Comparison of ENCODE assay signal across 1 cellular context in genomic region chr5:137856201-137856600, GRCh38.
TF ChIP-seq lines count a peak whose summit lies in the region.

No MANE protein-coding gene starts in this region.

TF ChIP-seq in GM12878, 131 proteins besides CTCF, POLR2A, EP300 and RAD21:
- TF ChIP-seq NFIC (IDR thresholded peaks at IDR 0.05; ENCODE audit: low read depth, low read length) (peak; percentile 47; the same call in 1 of the 2 replicates), YY1 (IDR thresholded peaks at IDR 0.05; ENCODE audit: low read depth, low read length) (no peak), NR2C1 (IDR thresholded peaks at IDR 0.05) (no peak), ZNF274 (IDR thresholded peaks at IDR 0.05; ENCODE audit: insufficient read depth, insufficient read length) (no peak), USF2 (IDR thresholded peaks at IDR 0.05; ENCODE audit: borderline replicate concordance, low read depth, low read length) (no peak), HDAC6 (IDR thresholded peaks at IDR 0.05; ENCODE audit: unreplicated experiment) (no peak), MAX (IDR thresholded peaks at IDR 0.05; ENCODE audit: low read depth, low read length) (no peak), MLLT1 (IDR thresholded peaks at IDR 0.05) (no peak), NR2F1 (conservative IDR thresholded peaks at IDR 0.05) (no peak), IRF5 (IDR thresholded peaks at IDR 0.05; ENCODE audit: borderline replicate concordance) (no peak), SIX5 (IDR thresholded peaks at IDR 0.05; ENCODE audit: low read depth, low read length, severe bottlenecking) (no peak), RUNX3 (IDR thresholded peaks at IDR 0.05; ENCODE audit: low read length) (peak; percentile 82), POLR2AphosphoS2 (IDR thresholded peaks at IDR 0.05; ENCODE audit: low read depth, low read length) (no peak)
